ENCODE assay signal across 2 cellular contexts in the genomic region with DNA sequence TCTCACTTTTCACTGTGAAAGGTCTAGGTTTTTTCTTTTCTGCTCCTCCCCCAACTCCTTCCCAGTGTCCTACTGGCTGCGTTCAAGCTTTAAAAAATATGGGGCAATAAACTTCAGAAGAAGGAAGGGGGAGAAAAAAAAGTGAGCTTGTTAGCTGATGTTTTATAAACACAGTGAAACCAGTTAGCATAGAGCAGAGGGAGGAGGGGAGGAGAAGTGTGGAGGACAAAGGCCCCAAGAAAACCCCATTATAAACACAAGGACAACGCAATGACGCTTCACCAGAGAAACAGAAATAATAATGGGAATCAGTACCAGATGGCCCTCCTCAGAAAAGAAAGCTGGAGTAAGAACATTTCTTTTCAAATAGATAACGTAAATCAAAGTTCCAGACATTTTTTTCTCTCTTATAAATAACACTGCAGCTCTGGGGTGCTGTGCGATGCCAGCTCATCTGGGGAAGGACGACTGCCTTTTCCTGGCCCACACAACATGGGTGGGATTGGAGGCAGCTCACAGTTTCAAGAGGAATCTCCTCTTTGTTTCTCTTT.
TF ChIP-seq lines count a peak whose summit lies in the region.

No MANE protein-coding gene starts in this region.

TF ChIP-seq in SK-N-SH, 30 proteins besides CTCF, POLR2A, EP300 and RAD21:
- TF ChIP-seq TCF12 (IDR thresholded peaks at IDR 0.05) (peak; percentile 37), TAF1 (IDR thresholded peaks at IDR 0.05; ENCODE audit: borderline replicate concordance, low read depth, low read length) (no peak), FOXJ3 (CRISPR knock-in tag; IDR thresholded peaks at IDR 0.05) (no peak), CHD2 (IDR thresholded peaks at IDR 0.05; ENCODE audit: low read length, partially characterized antibody) (peak; percentile 12)
TF ChIP-seq in SK-N-SH: peak in this region for 2.

TF ChIP-seq in HepG2, 621 proteins besides CTCF, POLR2A, EP300 and RAD21:
- TF ChIP-seq CCDC6 (CRISPR knock-in tag; IDR thresholded peaks at IDR 0.05) (no peak), HDAC2 (CRISPR knock-in tag; IDR thresholded peaks at IDR 0.05) (no peak), ZNF891 (CRISPR knock-in tag; IDR thresholded peaks at IDR 0.05) (no peak), PCBP1 (IDR thresholded peaks at IDR 0.05; ENCODE audit: borderline replicate concordance, low read depth, low read length) (no peak), SOX5 (CRISPR knock-in tag; IDR thresholded peaks at IDR 0.05; ENCODE audit: borderline replicate concordance) (no peak)
- TF ChIP-seq, protein P1, sequence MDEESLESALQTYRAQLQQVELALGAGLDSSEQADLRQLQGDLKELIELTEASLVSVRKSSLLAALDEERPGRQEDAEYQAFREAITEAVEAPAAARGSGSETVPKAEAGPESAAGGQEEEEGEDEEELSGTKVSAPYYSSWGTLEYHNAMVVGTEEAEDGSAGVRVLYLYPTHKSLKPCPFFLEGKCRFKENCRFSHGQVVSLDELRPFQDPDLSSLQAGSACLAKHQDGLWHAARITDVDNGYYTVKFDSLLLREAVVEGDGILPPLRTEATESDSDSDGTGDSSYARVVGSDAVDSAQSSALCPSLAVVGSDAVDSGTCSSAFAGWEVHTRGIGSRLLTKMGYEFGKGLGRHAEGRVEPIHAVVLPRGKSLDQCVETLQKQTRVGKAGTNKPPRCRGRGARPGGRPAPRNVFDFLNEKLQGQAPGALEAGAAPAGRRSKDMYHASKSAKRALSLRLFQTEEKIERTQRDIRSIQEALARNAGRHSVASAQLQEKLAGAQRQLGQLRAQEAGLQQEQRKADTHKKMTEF (CRISPR knock-in tag; IDR thresholded peaks at IDR 0.05) = no peak
